In genomic region chr14:83849999-83850611, GRCh38 we compare ENCODE assay signal across 32 cellular contexts.
"Had no signal": no experiment of that assay in that cellular context is flagged by ENCODE, and none has a peak within 500 bp of the region (broad histone marks: within the 10 kb centered on the region; RNA-seq: fewer than 3 reads in every experiment).

No MANE protein-coding gene starts in this region.

- ATAC-seq: activated CD4-positive, alpha-beta T cell treated with anti-CD3 and anti-CD28 coated beads for 36 hours; activated CD8-positive, alpha-beta T cell treated with anti-CD3 and anti-CD28 coated beads, Interleukin-2, amount 10 ng/mL, durations not matched to agents 7 days and 5 days; body of pancreas; PC-3; Right ventricle myocardium inferior had no signal

- H3K4me1 Mint-ChIP-seq: activated CD4-positive, alpha-beta T cell treated with anti-CD3 and anti-CD28 coated beads for 36 hours; activated CD4-positive, alpha-beta T cell treated with anti-CD3 and anti-CD28 coated beads, Interleukin-2, amount 10 ng/mL, durations not matched to agents 7 days and 5 days; activated naive CD4-positive, alpha-beta T cell treated with anti-CD3 and anti-CD28 coated beads, Interleukin-2, amount 50 U/mL, for 24 hours; activated naive CD8-positive, alpha-beta T cell treated with anti-CD3 and anti-CD28 coated beads, Interleukin-2, amount 10 ng/mL, durations not matched to agents 7 days and 5 days had no signal

- H3K4me3 ChIP-seq: ascending aorta, body of pancreas, breast epithelium, MG63 had no signal

- H3K36me3 ChIP-seq: ascending aorta, breast epithelium, MG63 had no signal

- H3K9me3 Mint-ChIP-seq: activated naive CD4-positive, alpha-beta T cell treated with anti-CD3 and anti-CD28 coated beads, Interleukin-2, amount 50 U/mL, for 24 hours had no signal

- H3K27me3 ChIP-seq: ascending aorta, body of pancreas, breast epithelium, MG63 had no signal

- H3K4me1 ChIP-seq: ascending aorta, body of pancreas, breast epithelium had no signal

- H3K36me3 Mint-ChIP-seq: activated naive CD4-positive, alpha-beta T cell treated with anti-CD3 and anti-CD28 coated beads, Interleukin-2, amount 50 U/mL, for 24 hours; activated naive CD8-positive, alpha-beta T cell treated with anti-CD3 and anti-CD28 coated beads, Interleukin-2, amount 10 ng/mL, durations not matched to agents 7 days and 5 days had no signal

- DNase-seq: activated CD4-positive, alpha-beta T cell treated with anti-CD3 and anti-CD28 coated beads for 36 hours; activated CD4-positive, alpha-beta T cell treated with anti-CD3 and anti-CD28 coated beads, Interleukin-2, amount 10 ng/mL, durations not matched to agents 7 days and 5 days; activated CD4-positive, alpha-beta T cell treated with anti-CD3 and anti-CD28 coated beads, Interleukin-2, amount 50 U/mL, for 48 hours; activated CD8-positive, alpha-beta T cell treated with anti-CD3 and anti-CD28 coated beads, Interleukin-2, amount 10 ng/mL, durations not matched to agents 7 days and 5 days; activated gamma-delta T cell; activated naive CD4-positive, alpha-beta T cell treated with Interleukin-2 at 50 U/mL for 16 hours; activated naive CD8-positive, alpha-beta T cell treated with anti-CD3 and anti-CD28 coated beads, Interleukin-2, amount 10 ng/mL, durations not matched to agents 7 days and 5 days; activated T-cell treated with anti-CD3 and anti-CD28 coated beads, Interleukin-2, amount 50 U/mL, for 24 hours; amygdala; body of pancreas; Kasumi-1; KG1; MG63; NCI-H1048; NCI-H1105 treated with DMSO at 0.1 percent for 48 hours; NCI-H1436; NCI-H1694; NCI-H1930; NCI-H2081 treated with DMSO at 0.1 percent for 48 hours; NCI-H345; NCI-H524 treated with DMSO at 0.1 percent for 48 hours; NCI-H748 treated with DMSO at 0.1 percent for 48 hours; NK-92 treated with Interleukin-12 subunit alpha and Interleukin-12 subunit beta, amount 100 ng/mL, for 24 hours; PC-3; SIG-M5; T1000 had no signal

- H3K9me3 ChIP-seq: ascending aorta, body of pancreas, breast epithelium, MG63 had no signal

- H3K27me3 Mint-ChIP-seq: activated CD4-positive, alpha-beta T cell treated with anti-CD3 and anti-CD28 coated beads for 36 hours; activated CD4-positive, alpha-beta T cell treated with anti-CD3 and anti-CD28 coated beads, Interleukin-2, amount 10 ng/mL, durations not matched to agents 7 days and 5 days; activated naive CD4-positive, alpha-beta T cell treated with anti-CD3 and anti-CD28 coated beads, Interleukin-2, amount 50 U/mL, for 24 hours; activated naive CD8-positive, alpha-beta T cell treated with anti-CD3 and anti-CD28 coated beads, Interleukin-2, amount 10 ng/mL, durations not matched to agents 7 days and 5 days; activated T-cell treated with anti-CD3 and anti-CD28 coated beads, Interleukin-2, amount 50 U/mL, for 24 hours had no signal

- H3K27ac Mint-ChIP-seq: activated CD4-positive, alpha-beta T cell treated with anti-CD3 and anti-CD28 coated beads for 36 hours; activated CD4-positive, alpha-beta T cell treated with anti-CD3 and anti-CD28 coated beads, Interleukin-2, amount 10 ng/mL, durations not matched to agents 7 days and 5 days; activated CD8-positive, alpha-beta T cell treated with anti-CD3 and anti-CD28 coated beads, Interleukin-2, amount 10 ng/mL, durations not matched to agents 7 days and 5 days; activated naive CD4-positive, alpha-beta T cell treated with anti-CD3 and anti-CD28 coated beads, Interleukin-2, amount 50 U/mL, for 24 hours; activated naive CD8-positive, alpha-beta T cell treated with anti-CD3 and anti-CD28 coated beads, Interleukin-2, amount 10 ng/mL, durations not matched to agents 7 days and 5 days; activated T-cell treated with anti-CD3 and anti-CD28 coated beads, Interleukin-2, amount 50 U/mL, for 24 hours; activated T-helper 2 cell treated with anti-CD3 and anti-CD28 coated beads, Interferon-gamma antibody, Interleukin-2, Interleukin-4, amounts not matched to agents 10 μg/mL and 5 μg/mL and 100 μg/mL, durations not matched to agents 14 hours and 24 hours and 36 hours had no signal

- H3K4me3 Mint-ChIP-seq: activated CD4-positive, alpha-beta T cell treated with anti-CD3 and anti-CD28 coated beads for 36 hours; activated CD4-positive, alpha-beta T cell treated with anti-CD3 and anti-CD28 coated beads, Interleukin-2, amount 10 ng/mL, durations not matched to agents 7 days and 5 days; activated CD8-positive, alpha-beta T cell treated with anti-CD3 and anti-CD28 coated beads, Interleukin-2, amount 10 ng/mL, durations not matched to agents 7 days and 5 days; activated naive CD4-positive, alpha-beta T cell treated with anti-CD3 and anti-CD28 coated beads, Interleukin-2, amount 50 U/mL, for 24 hours; activated naive CD8-positive, alpha-beta T cell treated with anti-CD3 and anti-CD28 coated beads, Interleukin-2, amount 10 ng/mL, durations not matched to agents 7 days and 5 days; activated T-cell treated with anti-CD3 and anti-CD28 coated beads, Interleukin-2, amount 50 U/mL, for 24 hours had no signal

- H3K27ac ChIP-seq: ascending aorta, body of pancreas, breast epithelium, RWPE1 had no signal
